Comparison of ENCODE assay signal across 23 cellular contexts in the genomic region with DNA sequence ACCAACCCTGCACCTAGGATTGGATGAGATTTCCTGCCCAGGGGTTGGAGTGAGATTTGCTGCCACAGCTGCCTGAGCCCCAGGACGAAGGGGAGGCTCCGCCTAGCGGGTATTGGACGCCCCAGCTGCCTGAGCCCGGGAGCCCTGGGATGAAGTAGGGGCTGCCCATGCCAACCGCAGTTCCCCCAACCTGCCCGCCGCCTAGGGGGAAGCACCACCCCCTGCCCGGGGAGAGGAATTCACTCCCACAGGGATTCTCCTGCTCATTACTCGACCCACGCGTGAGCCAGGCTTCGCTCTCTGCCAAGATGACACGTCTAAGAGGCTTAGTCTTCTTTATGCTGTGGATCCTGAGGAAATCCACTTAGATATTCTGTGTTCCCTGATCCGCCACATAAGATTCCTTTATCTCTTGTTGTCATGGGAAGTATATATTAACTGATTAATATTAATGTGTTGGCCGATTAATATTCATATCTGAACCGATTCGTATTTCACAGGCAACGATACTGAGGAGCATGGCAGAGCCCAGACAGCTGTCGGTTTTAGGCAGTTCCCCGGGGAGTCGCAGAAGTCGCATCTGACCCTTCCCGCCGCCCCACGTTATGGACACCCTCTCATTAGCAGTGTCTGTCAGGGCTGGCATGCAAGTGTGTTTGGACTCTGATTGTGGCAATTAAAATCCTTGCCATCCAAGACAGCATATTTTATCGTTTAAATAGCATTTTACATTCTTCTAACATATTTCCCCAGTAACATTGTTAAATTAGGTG. TPM values are rescaled to one million over a fixed set of nuclear protein-coding genes. Genes with fewer than 3 reads are reported as not detected.
"Had no signal": no experiment of that assay in that cellular context is flagged by ENCODE, and none has a peak within 500 bp of the region (broad histone marks: within the 10 kb centered on the region; RNA-seq: fewer than 3 reads in every experiment).

No MANE protein-coding gene starts in this region.

- H3K27ac Mint-ChIP-seq: activated naive CD8-positive, alpha-beta T cell treated with anti-CD3 and anti-CD28 coated beads for 36 hours; activated T-helper 2 cell treated with anti-CD3 and anti-CD28 coated beads, Interferon-gamma antibody, Interleukin-2, Interleukin-4, amounts not matched to agents 10 μg/mL and 5 μg/mL and 100 μg/mL, durations not matched to agents 14 hours and 24 hours and 36 hours; naive thymus-derived CD4-positive, alpha-beta T cell; progenitor cell of endocrine pancreas had no signal

- DNase-seq: activated CD4-positive, alpha-beta T cell treated with anti-CD3 and anti-CD28 coated beads for 4 hours; activated CD4-positive, alpha-beta T cell treated with anti-CD3 and anti-CD28 coated beads, Interleukin-2, amount 50 U/mL, for 48 hours; activated CD4-positive, CD25-positive, alpha-beta regulatory T cell; activated CD8-positive, alpha-beta memory T cell treated with anti-CD3 and anti-CD28 coated beads, Interleukin-2, amount 50 U/mL, for 48 hours; activated naive CD4-positive, alpha-beta T cell; activated naive CD8-positive, alpha-beta T cell treated with anti-CD3 and anti-CD28 coated beads for 36 hours; activated T-cell treated with anti-CD3 and anti-CD28 coated beads, Interleukin-2, amount 50 U/mL, for 4 hours; effector memory CD4-positive, alpha-beta T cell; foreskin melanocyte; left ventricle myocardium inferior; naive thymus-derived CD4-positive, alpha-beta T cell; spleen; stimulated activated CD4-positive, alpha-beta T cell treated with anti-CD3 and anti-CD28 coated beads, Interleukin-4, amount 100 ng/mL, for 1 hour; stimulated activated naive CD4-positive, alpha-beta T cell treated with Interleukin-2 at 50 U/mL for 16 hours; upper lobe of right lung had no signal

- H3K9me3 ChIP-seq: breast epithelium, left ventricle myocardium inferior, spleen, thoracic aorta, upper lobe of right lung had no signal

- H3K4me3 ChIP-seq: breast epithelium, left ventricle myocardium inferior, spleen, thoracic aorta, upper lobe of right lung had no signal

- H3K4me3 Mint-ChIP-seq: activated naive CD8-positive, alpha-beta T cell treated with anti-CD3 and anti-CD28 coated beads for 36 hours; activated T-cell treated with anti-CD3 and anti-CD28 coated beads, Interleukin-2, amount 50 U/mL, for 4 hours; central memory CD8-positive, alpha-beta T cell; naive thymus-derived CD4-positive, alpha-beta T cell had no signal

- H3K36me3 Mint-ChIP-seq: activated naive CD8-positive, alpha-beta T cell treated with anti-CD3 and anti-CD28 coated beads for 36 hours; naive thymus-derived CD4-positive, alpha-beta T cell had no signal

- ATAC-seq: activated T-cell treated with anti-CD3 and anti-CD28 coated beads, Interleukin-2, amount 50 U/mL, for 4 hours; esophagus mucosa; naive thymus-derived CD4-positive, alpha-beta T cell; upper lobe of right lung had no signal

- H3K36me3 ChIP-seq: breast epithelium, left ventricle myocardium inferior, spleen, thoracic aorta, upper lobe of right lung had no signal

- H3K4me1 Mint-ChIP-seq: activated naive CD8-positive, alpha-beta T cell treated with anti-CD3 and anti-CD28 coated beads for 36 hours; central memory CD8-positive, alpha-beta T cell; naive thymus-derived CD4-positive, alpha-beta T cell had no signal

- H3K4me1 ChIP-seq: breast epithelium, left ventricle myocardium inferior, spleen, upper lobe of right lung had no signal

- FAIRE-seq: astrocyte, colon had no signal

- H3K9me3 Mint-ChIP-seq: activated naive CD8-positive, alpha-beta T cell treated with anti-CD3 and anti-CD28 coated beads for 36 hours; activated T-cell treated with anti-CD3 and anti-CD28 coated beads, Interleukin-2, amount 50 U/mL, for 4 hours; activated T-helper 2 cell treated with anti-CD3 and anti-CD28 coated beads, Interferon-gamma antibody, Interleukin-2, Interleukin-4, amounts not matched to agents 10 μg/mL and 5 μg/mL and 100 μg/mL, durations not matched to agents 14 hours and 24 hours and 36 hours; central memory CD8-positive, alpha-beta T cell; naive thymus-derived CD4-positive, alpha-beta T cell had no signal

- H3K27ac ChIP-seq: breast epithelium, left ventricle myocardium inferior, spleen, thoracic aorta, upper lobe of right lung had no signal

RNA-seq across cellular contexts. Expression of a gene that starts 44.5 kb away (rescaled TPM):
- polyA plus RNA-seq: naive thymus-derived CD4-positive, alpha-beta T cell had no signal
